Comparison of ENCODE assay signal across 31 cellular contexts in the genomic region with DNA sequence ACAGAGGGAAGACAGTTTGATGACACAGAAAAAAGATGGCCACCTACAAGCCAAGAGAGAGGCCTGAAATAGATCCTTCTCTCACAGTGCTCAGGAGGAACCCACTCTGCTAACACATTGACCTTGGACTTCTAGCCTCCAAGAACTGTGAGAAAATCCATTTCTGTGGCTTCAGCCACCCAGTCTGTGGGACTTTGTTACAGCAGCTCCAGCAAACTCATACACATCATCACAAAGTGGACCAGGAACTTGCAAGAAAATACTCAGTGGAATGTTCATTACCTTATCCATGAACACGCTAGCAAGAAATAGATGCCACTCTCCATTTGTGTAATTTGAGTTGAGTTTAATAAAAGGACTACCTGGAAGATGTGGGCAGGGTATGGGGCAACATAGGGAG. TPM values are rescaled to one million over a fixed set of nuclear protein-coding genes. Genes with fewer than 3 reads are reported as not detected.
DNase-seq lines count a peak whose midpoint lies in the region; ATAC-seq, FAIRE-seq and TF ChIP-seq lines count a peak whose summit lies in the region.
"Had no signal": no experiment of that assay in that cellular context is flagged by ENCODE, and none has a peak within 500 bp of the region (broad histone marks: within the 10 kb centered on the region; RNA-seq: fewer than 3 reads in every experiment).

No MANE protein-coding gene starts in this region.

- 0% methylated on average over 1 of the region's 1 CpG for WGBS in K562 (ENCODE audit: insufficient coverage, low coverage, missing lambda C conversion rate)
- 96% methylated on average over 1 of the region's 1 CpG for WGBS in hepatocyte (ENCODE audit: low lambda C conversion rate, missing lambda C conversion rate)

- no peaks in the 10 kb centered on the region for H3K9me2 ChIP-seq in hepatocyte (replicated peaks; ENCODE audit: insufficient read depth)

- in situ Hi-C loops in K562 (cut with MboI) = no loop called here

- TF ChIP-seq CTCF in VCaP (conservative IDR thresholded peaks at IDR 0.05) (no peak), K562 (IDR thresholded peaks at IDR 0.05 in 2 of 3, conservative IDR thresholded peaks at IDR 0.05 in 1 of 3; ENCODE audit: insufficient read depth in 2 of 3, low read depth in 1 of 3, low read length in 3 of 3) (no peak), hepatocyte (IDR thresholded peaks at IDR 0.05; ENCODE audit: poor library complexity) (no peak)

- H2AFZ ChIP-seq in K562 (ENCODE audit: low read depth, low read length) = no peak overlapping the region
- H2AFZ ChIP-seq in hepatocyte = no peak overlapping the region

- H3K4me3 ChIP-seq in K562 = no peak overlapping the region
- no peak overlapping the region for H3K4me3 ChIP-seq in hepatocyte
- H3K4me3 ChIP-seq: BLaER1, GM12878 had no signal

- H3K4me1 ChIP-seq in K562 (replicated peaks in 1 of 2; ENCODE audit: control insufficient read depth in 2 of 2, insufficient read depth in 2 of 2, low read length in 2 of 2) = no peaks in the 10 kb centered on the region; a peak in 1 of 5 replicates
- peaks cover 12% of the 10 kb centered on the region for H3K4me1 ChIP-seq in hepatocyte (ENCODE audit: insufficient read depth)

- no peaks in the 10 kb centered on the region for H3K9me1 ChIP-seq in K562 (ENCODE audit: control insufficient read depth, insufficient read depth, low read length)

- H3K36me3 ChIP-seq in K562 (ENCODE audit: control insufficient read depth, insufficient read depth, low read length) (no peaks in the 10 kb centered on the region), hepatocyte (replicated peaks; ENCODE audit: insufficient read depth, low read depth) (no peaks in the 10 kb centered on the region)
- H3K36me3 ChIP-seq: BE2C, BLaER1 had no signal

- no peaks in the 10 kb centered on the region for H3K9me3 ChIP-seq in K562 (replicated peaks; ENCODE audit: control insufficient read depth, insufficient read depth, low read depth, low read length)
- H3K9me3 ChIP-seq in hepatocyte (ENCODE audit: low read depth) = no peaks in the 10 kb centered on the region
- H3K9me3 ChIP-seq: BE2C, BLaER1 had no signal

- H3K79me2 ChIP-seq in K562 (ENCODE audit: control insufficient read depth, insufficient read depth, low read length) (no peaks in the 10 kb centered on the region), hepatocyte (no peaks in the 10 kb centered on the region)

- no peak for FAIRE-seq in K562 (lab: Jason Lieb, UNC)
- FAIRE-seq: A204.1, GM12878, GM12892, GM18507 had no signal

- DNase-seq in K562 (ENCODE audit: extremely low read depth in 1 of 4, low spot score in 3 of 4) (no peak), hepatocyte (ENCODE audit: low spot score) (no peak), cerebellar cortex (ENCODE audit: low spot score) (no peak)
- no peak for DNase-seq in stimulated activated CD4-positive, alpha-beta T cell treated with anti-CD3 and anti-CD28 coated beads, Interleukin-15, amount 100 ng/mL, for 24 hours
- DNase-seq: 8988T; ACHN; BE2C; C1 segment of cervical spinal cord; CD4-positive, alpha-beta memory T cell; CD4-positive, CD25-positive, alpha-beta regulatory T cell; CD8-positive, alpha-beta memory T cell; COR-L47; DMS 273 treated with DMSO at 0.1 percent for 48 hours; DMS153; DMS53; DMS79; DND-41; EL; GDM1 had no signal

- BruUV-seq in K562 (replicated peaks; lab: Mats Ljungman, UMichigan) = no TSS peak

- TF ChIP-seq RAD21 in K562 (CRISPR knock-in tag; conservative IDR thresholded peaks at IDR 0.05 in 1 of 2, IDR thresholded peaks at IDR 0.05 in 1 of 2) = no peak

- H3K27me3 ChIP-seq in K562 (ENCODE audit: control insufficient read depth in 2 of 2, insufficient read depth in 2 of 2, low read length in 2 of 2) (peaks cover 11 to 15% of the 10 kb centered on the region in 2 experiments; a peak in 3 of 5 replicates), hepatocyte (peaks cover 2% of the 10 kb centered on the region)
- H3K27me3 ChIP-seq: BE2C, BLaER1 had no signal

- POLR2A ChIA-PET in K562 (lab: Yijun Ruan, JAX) = interaction anchor here (0.5 kb wide), 1 partner anchor 45 kb away, joined by 3 read pairs; no protein-coding TSS in a partner anchor

- intact Hi-C loops in K562 (cut with micrococcal nuclease) = no loop called here

- H4K20me1 ChIP-seq in K562 (replicated peaks; ENCODE audit: control insufficient read depth, insufficient read depth, low read length) = no peaks in the 10 kb centered on the region
- no peaks in the 10 kb centered on the region for H4K20me1 ChIP-seq in hepatocyte (ENCODE audit: insufficient read depth, poor library complexity, severe bottlenecking)
- H4K20me1 ChIP-seq: BLaER1 had no signal

- CTCF ChIA-PET in K562 (lab: Yijun Ruan, JAX; ENCODE audit: low intra/inter-chr PET ratio) = no interaction called here

- no peak for TF ChIP-seq EP300 in K562 (IDR thresholded peaks at IDR 0.05; ENCODE audit: low read length)

- ATAC-seq in K562 (no peak), HG03439 (IDR thresholded peaks at IDR 0.05; ENCODE audit: unreplicated experiment) (no peak)
- ATAC-seq: GM12878 had no signal

- H3K27ac ChIP-seq in VCaP (peak overlapping the region; percentile 90), K562 (ENCODE audit: extremely low read depth, low read depth, low read length) (no peak overlapping the region), hepatocyte (peak overlapping the region; percentile 85)
- H3K27ac ChIP-seq: BLaER1 had no signal

- TF ChIP-seq POLR2A in K562 (conservative IDR thresholded peaks at IDR 0.05) = no peak

- H3K9ac ChIP-seq in K562 (ENCODE audit: insufficient read depth in 1 of 2, low read depth in 2 of 2, low read length in 2 of 2) = no peak overlapping the region
- H3K9ac ChIP-seq: BLaER1 had no signal

- no peak overlapping the region for H3K4me2 ChIP-seq in K562 (ENCODE audit: insufficient read depth, low read length)
- H3K4me2 ChIP-seq in hepatocyte = no peak overlapping the region
- H3K4me2 ChIP-seq: BLaER1 had no signal

TF ChIP-seq in K562, 482 proteins besides CTCF, POLR2A, EP300 and RAD21:
- TF ChIP-seq ZNF12 (CRISPR knock-in tag; IDR thresholded peaks at IDR 0.05) = peak; percentile 79
- TF ChIP-seq NR4A1 (CRISPR knock-in tag; IDR thresholded peaks at IDR 0.05) = no peak
- TF ChIP-seq NR4A1 (tag; IDR thresholded peaks at IDR 0.05) = no peak

RNA-seq across cellular contexts. Expression of a gene that starts 38.1 kb away (rescaled TPM):
- total RNA-seq in K562 (2011; cell fraction: chromatin; rRNA removed; ENCODE audit: low replicate concordance) = not detected in 2 replicates
- total RNA-seq in K562 (2011; cell fraction: nucleolus; rRNA removed) = not detected in 2 replicates
- total RNA-seq in K562 (2011; cell fraction: nucleoplasm; rRNA removed) = not detected in 2 replicates
- total RNA-seq in K562 (2014; rRNA removed) (not detected in 2 replicates), K562 (2014; rRNA removed; fragmentation: Illumina TruSeq; extraction: Trizol) (not detected in 2 replicates), K562 (2015; rRNA removed; fragmentation: Illumina TruSeq; extraction: Trizol) (not detected in 2 replicates), K562 (2021) (not detected in 2 replicates), hepatocyte (0.24 and 0.33 TPM in 2 replicates)
- polyA plus RNA-seq in K562 (2011; rRNA removed) (not detected in 2 replicates), K562 (2014; fragmentation: Illumina TruSeq; extraction: Trizol) (not detected in 2 replicates), K562 (2014; fragmentation: Nextera tagmentation; extraction: Ambion mirVana) (not detected), K562 (2014; rRNA removed) (not detected in 2 replicates), hepatocyte (0.35 and 1.1 TPM in 2 replicates)
- polyA plus RNA-seq in K562 (2011; cell fraction: cytosol; rRNA removed) = not detected in 2 replicates
- polyA plus RNA-seq in K562 (2011; cell fraction: nucleus; rRNA removed) = not detected in 2 replicates
- polyA plus RNA-seq in K562 (2012) = not detected in 2 replicates
- not detected in 2 replicates for polyA minus RNA-seq in K562 (2011; rRNA and poly(A)+ RNA removed)
- polyA minus RNA-seq in K562 (2011; cell fraction: cytosol; rRNA and poly(A)+ RNA removed) = not detected in 2 replicates
- polyA minus RNA-seq in K562 (2011; cell fraction: nucleus; rRNA and poly(A)+ RNA removed) = not detected in 2 replicates
- total RNA-seq: A673; CD4-positive, CD25-positive, alpha-beta regulatory T cell; CD8-positive, alpha-beta memory T cell; Daoy; G401 had no signal
- polyA plus RNA-seq: AG04450; CD14-positive monocyte; CD8-positive, alpha-beta memory T cell had no signal
